Comparison of ENCODE assay signal across 8 cellular contexts in genomic region chr11:70399681-70400112, GRCh38.
DNase-seq lines count a peak whose midpoint lies in the region; ATAC-seq and TF ChIP-seq lines count a peak whose summit lies in the region.

No MANE protein-coding gene starts in this region.

- H3K27me3 ChIP-seq in iPS-15b (ENCODE audit: control insufficient read depth, insufficient read depth, low read length): no peaks in the 10 kb centered on the region

- TF ChIP-seq CTCF in AG10803 (conservative IDR thresholded peaks at IDR 0.05; ENCODE audit: low read length): no peak

- H3K9me3 ChIP-seq in iPS-15b (ENCODE audit: control insufficient read depth, insufficient read depth, low read length): no peaks in the 10 kb centered on the region

- peaks cover under 1% of the 10 kb centered on the region for H3K36me3 ChIP-seq in iPS-15b (ENCODE audit: control insufficient read depth, insufficient read depth, low read length)

- peak overlapping the region; percentile 83 for H3K4me3 ChIP-seq in AG10803 (ENCODE audit: low read length)
- H3K4me3 ChIP-seq in iPS-15b (ENCODE audit: low read depth, low read length): peak overlapping the region; percentile 83

- ATAC-seq in HG02884 (IDR thresholded peaks at IDR 0.05; ENCODE audit: unreplicated experiment): no peak

- peak overlapping the region; percentile 87 for H3K9ac ChIP-seq in iPS-15b (ENCODE audit: low read depth, low read length)

- DNase-seq in AG10803 (ENCODE audit: low read depth): peak; percentile 95
- peak; percentile 41 for DNase-seq in HuH-7.5 (ENCODE audit: low spot score)
- peak; percentile 74 for DNase-seq in brain pericyte (ENCODE audit: low read depth, low spot score)
- DNase-seq in retina: peak; percentile 17
- no peak for DNase-seq in effector CD8-positive, alpha-beta T cell (lab: John Stamatoyannopoulos, UW)
- DNase-seq in NCI-H1436 treated with DMSO at 0.1 percent for 48 hours (lab: John Stamatoyannopoulos, UW): no peak

- peaks cover 5% of the 10 kb centered on the region for H3K4me1 ChIP-seq in iPS-15b (ENCODE audit: control insufficient read depth, insufficient read depth, low read length)

Comparison
In these comparisons a context has a peak if more than half of its experiments do, and no peak if none do; other contexts are left out.
1. DNase-seq: peak in AG10803 (single experiment), HuH-7.5 (single experiment), brain pericyte (single experiment) and retina (single experiment); none in effector CD8-positive, alpha-beta T cell (single experiment) and NCI-H1436 treated with DMSO at 0.1 percent for 48 hours (single experiment).